ENCODE assay signal across 2 cellular contexts in the genomic region with DNA sequence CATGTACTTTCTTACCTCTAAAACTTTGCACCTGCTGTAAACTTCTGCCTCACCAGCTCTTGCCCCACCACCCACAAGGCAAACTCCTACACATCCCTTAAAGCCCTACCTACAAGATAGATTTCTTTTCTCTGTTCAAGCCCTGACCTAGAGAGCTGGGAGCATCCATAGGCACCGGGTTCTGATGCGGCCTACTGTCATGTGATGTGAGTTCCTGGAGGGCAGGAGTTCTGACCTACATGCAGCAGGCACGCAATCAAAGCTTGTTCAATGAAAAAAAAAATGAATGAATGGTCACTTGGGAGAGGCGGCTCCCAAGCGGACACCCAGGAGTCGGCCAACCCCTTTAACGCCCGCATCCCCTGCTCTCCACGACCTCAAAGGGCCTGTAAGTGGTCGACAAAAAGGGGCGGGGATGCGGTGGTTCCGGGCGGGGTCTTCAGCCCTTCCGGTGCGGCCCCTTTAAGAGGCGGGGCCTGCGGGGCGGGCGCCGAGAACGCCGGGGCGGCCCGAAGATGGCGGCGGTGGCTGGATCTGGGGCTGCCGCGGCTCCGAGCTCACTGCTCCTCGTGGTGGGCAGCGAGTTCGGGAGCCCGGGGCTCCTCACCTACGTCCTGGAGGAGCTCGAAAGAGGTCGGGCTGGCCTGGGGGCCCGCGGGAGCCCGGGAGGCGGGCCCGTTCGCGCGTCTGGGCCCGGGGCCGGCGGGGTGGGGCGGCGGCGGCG.
TF ChIP-seq lines count a peak whose summit lies in the region.

A gene with protein sequence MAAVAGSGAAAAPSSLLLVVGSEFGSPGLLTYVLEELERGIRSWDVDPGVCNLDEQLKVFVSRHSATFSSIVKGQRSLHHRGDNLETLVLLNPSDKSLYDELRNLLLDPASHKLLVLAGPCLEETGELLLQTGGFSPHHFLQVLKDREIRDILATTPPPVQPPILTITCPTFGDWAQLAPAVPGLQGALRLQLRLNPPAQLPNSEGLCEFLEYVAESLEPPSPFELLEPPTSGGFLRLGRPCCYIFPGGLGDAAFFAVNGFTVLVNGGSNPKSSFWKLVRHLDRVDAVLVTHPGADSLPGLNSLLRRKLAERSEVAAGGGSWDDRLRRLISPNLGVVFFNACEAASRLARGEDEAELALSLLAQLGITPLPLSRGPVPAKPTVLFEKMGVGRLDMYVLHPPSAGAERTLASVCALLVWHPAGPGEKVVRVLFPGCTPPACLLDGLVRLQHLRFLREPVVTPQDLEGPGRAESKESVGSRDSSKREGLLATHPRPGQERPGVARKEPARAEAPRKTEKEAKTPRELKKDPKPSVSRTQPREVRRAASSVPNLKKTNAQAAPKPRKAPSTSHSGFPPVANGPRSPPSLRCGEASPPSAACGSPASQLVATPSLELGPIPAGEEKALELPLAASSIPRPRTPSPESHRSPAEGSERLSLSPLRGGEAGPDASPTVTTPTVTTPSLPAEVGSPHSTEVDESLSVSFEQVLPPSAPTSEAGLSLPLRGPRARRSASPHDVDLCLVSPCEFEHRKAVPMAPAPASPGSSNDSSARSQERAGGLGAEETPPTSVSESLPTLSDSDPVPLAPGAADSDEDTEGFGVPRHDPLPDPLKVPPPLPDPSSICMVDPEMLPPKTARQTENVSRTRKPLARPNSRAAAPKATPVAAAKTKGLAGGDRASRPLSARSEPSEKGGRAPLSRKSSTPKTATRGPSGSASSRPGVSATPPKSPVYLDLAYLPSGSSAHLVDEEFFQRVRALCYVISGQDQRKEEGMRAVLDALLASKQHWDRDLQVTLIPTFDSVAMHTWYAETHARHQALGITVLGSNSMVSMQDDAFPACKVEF (plus strand): TSS at position 493 of the 724 bp plus-strand sequence. CDS start 23 bp downstream, at position 516.

TF ChIP-seq in IMR-90, 13 proteins besides CTCF, POLR2A, EP300 and RAD21:
- TF ChIP-seq MAZ (IDR thresholded peaks at IDR 0.05; ENCODE audit: borderline replicate concordance, low read depth, low read length) (peak; percentile 38; the same call in 1 of the 2 replicates), MAFK (IDR thresholded peaks at IDR 0.05; ENCODE audit: low read depth, low read length) (no peak)

TF ChIP-seq in SK-N-SH treated with all-trans-retinoic acid at 6 μM for 48 hours, 23 proteins besides CTCF, POLR2A, EP300 and RAD21:
- no peak for TF ChIP-seq BACH2 (CRISPR knock-in tag; IDR thresholded peaks at IDR 0.05; ENCODE audit: borderline replicate concordance)
- TF ChIP-seq ZFP3 (CRISPR knock-in tag; IDR thresholded peaks at IDR 0.05), result peak; percentile 100
